19 cellular contexts compared by ENCODE assay signal in the genomic region with DNA sequence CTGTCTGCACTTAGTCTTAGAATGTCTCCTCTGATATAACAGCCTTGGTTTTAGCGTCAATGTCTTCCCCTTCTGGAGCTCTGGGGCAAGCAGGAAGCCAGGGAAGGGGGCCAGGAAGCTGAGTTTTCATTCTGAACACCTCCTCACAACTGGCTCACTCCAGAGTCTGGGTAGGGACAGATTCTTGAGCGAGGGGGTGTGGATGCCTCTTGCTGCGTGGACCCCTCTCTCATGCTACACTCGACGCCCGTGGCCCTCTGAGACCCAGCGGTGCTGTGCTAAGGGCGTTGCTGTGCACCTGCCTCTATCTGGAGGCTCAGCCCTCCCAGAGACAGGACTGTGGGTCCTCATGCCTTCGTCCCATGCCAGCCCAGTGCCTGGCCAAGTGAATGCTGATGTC.
DNase-seq lines count a peak whose midpoint lies in the region; ATAC-seq, FAIRE-seq and TF ChIP-seq lines count a peak whose summit lies in the region.
"Had no signal": no experiment of that assay in that cellular context is flagged by ENCODE, and none has a peak within 500 bp of the region (broad histone marks: within the 10 kb centered on the region; RNA-seq: fewer than 3 reads in every experiment).

No MANE protein-coding gene starts in this region.

- POLR2A ChIA-PET in H1 (lab: Charles Lee; ENCODE audit: partially characterized antibody) = interaction anchor here (1.0 kb wide), 1 partner anchor 9 kb away, joined by 3 read pairs; no protein-coding TSS in a partner anchor

- no peak overlapping the region for H3K4me2 ChIP-seq in H1 (ENCODE audit: insufficient read depth in 1 of 2, low read depth in 2 of 2, low read length in 2 of 2)

- no peak overlapping the region for H4K5ac ChIP-seq in H1 (ENCODE audit: insufficient read length, low read depth, low read length)

- no peak overlapping the region for H3K9ac ChIP-seq in H1 (replicated peaks in 1 of 4; ENCODE audit: extremely low read depth in 1 of 4, low read depth in 3 of 4, low read length in 3 of 4)

- H3K4me1 ChIP-seq in heart left ventricle (peaks cover 0 to 83% (median 46%) of the 10 kb centered on the region in 12 donors), H1 (replicated peaks in 1 of 4; ENCODE audit: control insufficient read depth in 3 of 4, insufficient read depth in 4 of 4, low read length in 3 of 4) (peaks cover 0 to 9% (median 2%) of the 10 kb centered on the region in 4 experiments; a peak in 3 of 7 replicates), psoas muscle (peaks cover 74% of the 10 kb centered on the region), vagina (peaks cover 72% of the 10 kb centered on the region)
- H3K4me1 ChIP-seq: Caco-2 had no signal

- H4K8ac ChIP-seq in H1 (ENCODE audit: extremely low read depth, insufficient read depth, low read length) = peak overlapping the region; percentile 30; the same call in 1 of the 2 replicates

- no peaks in the 10 kb centered on the region for H3K27me3 ChIP-seq in heart left ventricle
- H3K27me3 ChIP-seq in H1 (replicated peaks in 1 of 4; ENCODE audit: control insufficient read depth in 3 of 4, extremely low read depth in 1 of 4, insufficient read depth in 3 of 4, low read length in 3 of 4) = no peaks in the 10 kb centered on the region
- H3K27me3 ChIP-seq in psoas muscle (ENCODE audit: insufficient read depth in 3 of 3, low read length in 2 of 3) = no peaks in the 10 kb centered on the region
- H3K27me3 ChIP-seq in vagina = no peaks in the 10 kb centered on the region

- no peak overlapping the region for H3K4ac ChIP-seq in H1 (replicated peaks; ENCODE audit: insufficient read length, low read depth, low read length)

- H4K91ac ChIP-seq in H1 (replicated peaks; ENCODE audit: insufficient read length, low read length) = no peak overlapping the region

- peak in 2 of 4 donors; percentile 7 to 25 for ATAC-seq in heart left ventricle
- ATAC-seq in left cardiac atrium = no peak
- ATAC-seq in psoas muscle = no peak
- no peak for ATAC-seq in HG03196 (IDR thresholded peaks at IDR 0.05; ENCODE audit: unreplicated experiment)
- ATAC-seq: GM12878, HCT116 had no signal

- no peak overlapping the region for H3K56ac ChIP-seq in H1 (replicated peaks; ENCODE audit: insufficient read length, low read depth, low read length)

- no peak overlapping the region for H3K23ac ChIP-seq in H1 (ENCODE audit: insufficient read length)

- TF ChIP-seq POLR2A in heart left ventricle (IDR thresholded peaks at IDR 0.05) (no peak), H1 (IDR thresholded peaks at IDR 0.05; ENCODE audit: control extremely low read depth in 1 of 2, low read depth in 2 of 2, low read length in 2 of 2) (no peak), vagina (IDR thresholded peaks at IDR 0.05) (no peak)

- no peak overlapping the region for H2BK5ac ChIP-seq in H1 (ENCODE audit: low read depth, low read length)

- peaks cover 0 to 18% (median 6%) of the 10 kb centered on the region in 9 donors for H3K36me3 ChIP-seq in heart left ventricle
- H3K36me3 ChIP-seq in H1 (ENCODE audit: control insufficient read depth in 2 of 4, insufficient read depth in 4 of 4, low read length in 3 of 4) = 0 out of 8 replicates have a peak, but pooled peaks cover 0 to 3% (median 0%) of the 10 kb centered on the region in 4 experiments
- peaks cover 0 to 7% of the 10 kb centered on the region in 2 donors for H3K36me3 ChIP-seq in psoas muscle (ENCODE audit: insufficient read depth in 1 of 2, low read depth in 1 of 2)
- peaks cover 0 to 5% of the 10 kb centered on the region in 2 donors for H3K36me3 ChIP-seq in vagina

- WGBS in heart left ventricle, 4 donors = 79 to 89% (median 83%) methylated on average over 9 of the region's 9 CpGs
- 90% methylated on average over 9 of the region's 9 CpGs; no CpG with 5 or more reads in 1 of the 2 experiments for WGBS in H1 (ENCODE audit: extremely low coverage in 1 of 2, insufficient coverage in 1 of 2, insufficient read length in 1 of 2, insufficient replicate concordance in 2 of 2, low coverage in 1 of 2, low lambda C conversion rate in 2 of 2, missing lambda C conversion rate in 1 of 2), 2 experiments
- 73 to 75% (median 73%) methylated on average over 9 of the region's 9 CpGs for WGBS in psoas muscle, 3 donors

- TF ChIP-seq CTCF in heart left ventricle (IDR thresholded peaks at IDR 0.05) (no peak), H1 (IDR thresholded peaks at IDR 0.05; ENCODE audit: control extremely low read depth in 1 of 3, insufficient read depth in 1 of 3, low read depth in 1 of 3, low read length in 3 of 3) (no peak), psoas muscle (IDR thresholded peaks at IDR 0.05) (no peak), vagina (IDR thresholded peaks at IDR 0.05) (no peak)

- H2AK5ac ChIP-seq in H1 (ENCODE audit: low read depth, low read length) = no peak overlapping the region

- intact Hi-C loops in heart left ventricle (cut with DNase I) = no loop called here
- intact Hi-C loops in left cardiac atrium (cut with DNase I) = loop anchor here in 1 of 2 donors (5.0 kb wide), 1 partner anchor 35 kb away; no protein-coding TSS in a partner anchor
- intact Hi-C loops in psoas muscle (cut with DNase I) = no loop called here
- intact Hi-C loops in vagina (cut with DNase I) = no loop called here

- no peak overlapping the region for H2BK15ac ChIP-seq in H1 (ENCODE audit: low read length)

- H2BK12ac ChIP-seq in H1 (ENCODE audit: low read depth, low read length) = no peak overlapping the region

- TF ChIP-seq RAD21 in H1 (IDR thresholded peaks at IDR 0.05 in 1 of 2, conservative IDR thresholded peaks at IDR 0.05 in 1 of 2; ENCODE audit: low read depth in 2 of 2, low read length in 2 of 2) = no peak

- H2AFZ ChIP-seq in H1 (ENCODE audit: low read length) = no peak overlapping the region

- DNase-seq in heart left ventricle (no peak), left cardiac atrium (no peak), H1 (ENCODE audit: low read depth in 1 of 2, low spot score in 2 of 2) (no peak), psoas muscle (no peak), vagina (ENCODE audit: extremely low spot score in 2 of 2) (no peak), T-helper 9 cell (no peak), cerebellar cortex (ENCODE audit: low spot score) (no peak)
- DNase-seq: Caco-2, DMS53, IMR-90, Kasumi-1, NCI-H226, NCI-H526 treated with DMSO at 0.1 percent for 48 hours had no signal

- H3K4me3 ChIP-seq in heart left ventricle (no peak overlapping the region), H1 (ENCODE audit: extremely low read depth in 1 of 4, insufficient read depth in 2 of 4, low read depth in 3 of 4, low read length in 4 of 4) (no peak overlapping the region), psoas muscle (no peak overlapping the region), vagina (no peak overlapping the region)
- H3K4me3 ChIP-seq: GM12878 had no signal

- H3K79me1 ChIP-seq in H1 (ENCODE audit: low read depth, low read length) = no peaks in the 10 kb centered on the region

- H4K20me1 ChIP-seq in H1 (replicated peaks in 1 of 2; ENCODE audit: control insufficient read depth in 1 of 2, insufficient read depth in 2 of 2, low read length in 2 of 2) = peaks cover 0 to 2% of the 10 kb centered on the region in 2 experiments

- H2BK20ac ChIP-seq in H1 (ENCODE audit: low read length) = no peak overlapping the region

- no peak overlapping the region for H3K18ac ChIP-seq in H1 (ENCODE audit: extremely low read depth, low read length)

- H3K27ac ChIP-seq in heart left ventricle (peak overlapping the region in 7 of 12 donors; percentile 30 to 74 (median 45)), H1 (ENCODE audit: low read depth, low read length) (no peak overlapping the region), psoas muscle (peak overlapping the region; percentile 85), vagina (peak overlapping the region; percentile 80)
- H3K27ac ChIP-seq: RWPE1 had no signal

- H2BK120ac ChIP-seq in H1 (replicated peaks; ENCODE audit: low read depth, low read length) = no peak overlapping the region

- H3K9me3 ChIP-seq in heart left ventricle (no peaks in the 10 kb centered on the region), H1 (ENCODE audit: insufficient read depth in 2 of 2, low read depth in 1 of 2, low read length in 1 of 2) (no peaks in the 10 kb centered on the region), psoas muscle (no peaks in the 10 kb centered on the region), vagina (no peaks in the 10 kb centered on the region)
- H3K9me3 ChIP-seq: Caco-2 had no signal

- CTCF ChIA-PET in H1 (lab: Charles Lee; ENCODE audit: partially characterized antibody) = interaction anchor here (0.5 to 9.8 kb wide), 7 partner anchors 12 to 583 kb away, joined by 3 to 132 read pairs (median 22); partner anchors contain the start of gene RNF144A

- no peaks in the 10 kb centered on the region for H3K79me2 ChIP-seq in H1 (ENCODE audit: control insufficient read depth in 1 of 2, insufficient read depth in 2 of 2, low read length in 2 of 2)

- no peak for FAIRE-seq in H1 (lab: Jason Lieb, UNC)
- FAIRE-seq: A204.1, GM12878, GM18507 had no signal

- no peaks in the 10 kb centered on the region for H3K23me2 ChIP-seq in H1 (ENCODE audit: low read depth, low read length)

- TF ChIP-seq EP300 in H1 (IDR thresholded peaks at IDR 0.05; ENCODE audit: borderline replicate concordance in 1 of 2, low read depth in 2 of 2, low read length in 2 of 2) = no peak

- no peak overlapping the region for H3K14ac ChIP-seq in H1 (ENCODE audit: insufficient read length)

TF ChIP-seq in H1, 55 proteins besides CTCF, POLR2A, EP300 and RAD21:
- TF ChIP-seq POLR2AphosphoS5 (IDR thresholded peaks at IDR 0.05; ENCODE audit: low read depth, low read length) (no peak), SRF (IDR thresholded peaks at IDR 0.05; ENCODE audit: low read depth, low read length) (no peak), TAF1 (IDR thresholded peaks at IDR 0.05; ENCODE audit: low read depth, low read length) (no peak), SIX5 (IDR thresholded peaks at IDR 0.05; ENCODE audit: low read depth, low read length) (no peak), CTBP2 (IDR thresholded peaks at IDR 0.05; ENCODE audit: borderline replicate concordance, insufficient read depth, insufficient read length, low read length) (no peak), SP2 (IDR thresholded peaks at IDR 0.05; ENCODE audit: low read length) (no peak)
